8 cellular contexts compared by ENCODE assay signal in genomic region chr5:132436936-132437335, GRCh38. TPM values are rescaled to one million over a fixed set of nuclear protein-coding genes. Genes with fewer than 3 reads are reported as not detected.
DNase-seq lines count a peak whose midpoint lies in the region; ATAC-seq and TF ChIP-seq lines count a peak whose summit lies in the region.

No MANE protein-coding gene starts in this region.

- H3K9me3 Mint-ChIP-seq in activated naive CD4-positive, alpha-beta T cell treated with anti-CD3 and anti-CD28 coated beads, Interleukin-2, amount 10 ng/mL, durations not matched to agents 7 days and 5 days, result no peaks in the 10 kb centered on the region
- no peaks in the 10 kb centered on the region for H3K9me3 Mint-ChIP-seq in activated T-cell treated with anti-CD3 and anti-CD28 coated beads, Interleukin-2, amount 50 U/mL, for 72 hours

- H3K4me3 ChIP-seq in mucosa of rectum (ENCODE audit: low read length in 2 of 2) (no peak overlapping the region), tibial nerve (no peak overlapping the region)

- H3K4me1 ChIP-seq in mucosa of rectum (ENCODE audit: control insufficient read depth in 2 of 2, insufficient read depth in 2 of 2, low read length in 2 of 2) (peaks cover 56 to 58% of the 10 kb centered on the region in 2 donors), tibial nerve (peaks cover 3 to 86% (median 50%) of the 10 kb centered on the region in 4 donors)

- no peak overlapping the region for H3K9ac ChIP-seq in mucosa of rectum (ENCODE audit: low read depth in 1 of 2, low read length in 2 of 2)

- H3K4me3 Mint-ChIP-seq in activated naive CD4-positive, alpha-beta T cell treated with anti-CD3 and anti-CD28 coated beads, Interleukin-2, amount 10 ng/mL, durations not matched to agents 7 days and 5 days, result peak overlapping the region; percentile 55
- peak overlapping the region; percentile 72 to 83 for H3K4me3 Mint-ChIP-seq in activated T-cell treated with anti-CD3 and anti-CD28 coated beads, Interleukin-2, amount 50 U/mL, for 72 hours

- H3K9me3 ChIP-seq in mucosa of rectum (ENCODE audit: control insufficient read depth in 2 of 2, low read length in 2 of 2) (no peaks in the 10 kb centered on the region), tibial nerve (no peaks in the 10 kb centered on the region)

- H3K27ac Mint-ChIP-seq in activated naive CD4-positive, alpha-beta T cell treated with anti-CD3 and anti-CD28 coated beads, Interleukin-2, amount 10 ng/mL, durations not matched to agents 7 days and 5 days, result peak overlapping the region; percentile 85
- peak overlapping the region; percentile 93 for H3K27ac Mint-ChIP-seq in activated T-cell treated with anti-CD3 and anti-CD28 coated beads, Interleukin-2, amount 50 U/mL, for 72 hours

- ATAC-seq in activated T-cell treated with anti-CD3 and anti-CD28 coated beads, Interleukin-2, amount 50 U/mL, for 72 hours (replicated peaks in 1 of 2), result peak; percentile 10 to 17
- ATAC-seq in HG03025 (IDR thresholded peaks at IDR 0.05; ENCODE audit: low FRiP score, unreplicated experiment), result no peak

- 96 to 97% methylated on average over 3 of the region's 3 CpGs for WGBS in tibial nerve, 2 donors

- no peak for DNase-seq in activated naive CD4-positive, alpha-beta T cell treated with anti-CD3 and anti-CD28 coated beads, Interleukin-2, amount 10 ng/mL, durations not matched to agents 7 days and 5 days
- DNase-seq in activated naive CD4-positive, alpha-beta T cell (lab: John Stamatoyannopoulos, UW), result no peak
- DNase-seq in activated T-cell treated with anti-CD3 and anti-CD28 coated beads, Interleukin-2, amount 50 U/mL, for 72 hours, result no peak
- DNase-seq in tibial nerve (ENCODE audit: low spot score in 2 of 2) (no peak), retina (no peak)
- DNase-seq in NK-92 treated with Interleukin-12 subunit alpha and Interleukin-12 subunit beta, amount 100 ng/mL, for 24 hours (lab: John Stamatoyannopoulos, UW), result no peak

- no peak for TF ChIP-seq CTCF in tibial nerve (IDR thresholded peaks at IDR 0.05)

- no peak for TF ChIP-seq EP300 in tibial nerve (IDR thresholded peaks at IDR 0.05)

- H3K27me3 ChIP-seq in mucosa of rectum (ENCODE audit: control insufficient read depth in 2 of 2, insufficient read depth in 2 of 2, low read length in 2 of 2), result no peaks in the 10 kb centered on the region
- H3K27me3 ChIP-seq in tibial nerve, result no peaks in the 10 kb centered on the region

- no peaks in the 10 kb centered on the region for H3K27me3 Mint-ChIP-seq in activated naive CD4-positive, alpha-beta T cell treated with anti-CD3 and anti-CD28 coated beads, Interleukin-2, amount 10 ng/mL, durations not matched to agents 7 days and 5 days
- H3K27me3 Mint-ChIP-seq in activated T-cell treated with anti-CD3 and anti-CD28 coated beads, Interleukin-2, amount 50 U/mL, for 72 hours (ENCODE audit: low read depth), result no peaks in the 10 kb centered on the region

- peaks cover 89% of the 10 kb centered on the region for H3K4me1 Mint-ChIP-seq in activated naive CD4-positive, alpha-beta T cell treated with anti-CD3 and anti-CD28 coated beads, Interleukin-2, amount 10 ng/mL, durations not matched to agents 7 days and 5 days
- H3K4me1 Mint-ChIP-seq in activated T-cell treated with anti-CD3 and anti-CD28 coated beads, Interleukin-2, amount 50 U/mL, for 72 hours (ENCODE audit: low read depth), result peaks cover 83% of the 10 kb centered on the region

- CTCF ChIA-PET in activated naive CD4-positive, alpha-beta T cell treated with anti-CD3 and anti-CD28 coated beads, Interleukin-2, amount 10 ng/mL, durations not matched to agents 7 days and 5 days (lab: Charles Lee), result interaction anchor here (1.0 to 2.3 kb wide), 3 partner anchors 8 to 64 kb away, joined by 4 to 5 read pairs (median 5); no protein-coding TSS in a partner anchor

- H3K36me3 Mint-ChIP-seq in activated naive CD4-positive, alpha-beta T cell treated with anti-CD3 and anti-CD28 coated beads, Interleukin-2, amount 10 ng/mL, durations not matched to agents 7 days and 5 days, result peaks cover 60% of the 10 kb centered on the region
- peaks cover 0 to 2% of the 10 kb centered on the region in 2 donors for H3K36me3 Mint-ChIP-seq in activated T-cell treated with anti-CD3 and anti-CD28 coated beads, Interleukin-2, amount 50 U/mL, for 72 hours (ENCODE audit: insufficient read depth in 2 of 2)

- peaks cover 0 to 2% of the 10 kb centered on the region in 2 donors for H3K36me3 ChIP-seq in mucosa of rectum (ENCODE audit: control insufficient read depth in 2 of 2, insufficient read depth in 2 of 2, low read length in 2 of 2)
- H3K36me3 ChIP-seq in tibial nerve, result peaks cover 0 to 3% (median 0%) of the 10 kb centered on the region in 3 donors

- no peak for TF ChIP-seq POLR2A in tibial nerve (IDR thresholded peaks at IDR 0.05)

- H3K27ac ChIP-seq in mucosa of rectum (ENCODE audit: low read depth in 2 of 2, low read length in 2 of 2), result peak overlapping the region; percentile 24 to 79
- H3K27ac ChIP-seq in tibial nerve, result peak overlapping the region; percentile 34 to 88 (median 70)

RNA-seq across cellular contexts. Expression of gene IRF1, which starts 53.6 kb away (rescaled TPM):
- total RNA-seq in activated T-cell treated with anti-CD3 and anti-CD28 coated beads, Interleukin-2, amount 50 U/mL, for 72 hours, result 100 to 1,000 TPM; 212 to 226 TPM
- 10 to 100 TPM; 15.1 to 36.9 (median 28.4) TPM for total RNA-seq in tibial nerve

Comparison
In these comparisons a context has a peak if more than half of its experiments do, and no peak if none do; other contexts are left out.
1. RNA of gene IRF1, which starts 53.6 kb away (total RNA-seq): 212 to 226 TPM in activated T-cell treated with anti-CD3 and anti-CD28 coated beads, Interleukin-2, amount 50 U/mL, for 72 hours; 15.1 to 36.9 TPM in tibial nerve; every median in the first group is over 4 times any median in the second.